ENCODE assay signal across 15 cellular contexts in genomic region chr20:21705466-21706344, GRCh38. TPM values are rescaled to one million over a fixed set of nuclear protein-coding genes. Genes with fewer than 3 reads are reported as not detected.
DNase-seq lines count a peak whose midpoint lies in the region; ATAC-seq and TF ChIP-seq lines count a peak whose summit lies in the region.
"Had no signal": no experiment of that assay in that cellular context is flagged by ENCODE, and none has a peak within 500 bp of the region (broad histone marks: within the 10 kb centered on the region; RNA-seq: fewer than 3 reads in every experiment).

TSS of gene PAX1 (plus strand) at chr20:21705664. CDS start at chr20:21705713, 49 bp downstream.

- H3K27me3 ChIP-seq in GM23338 (ENCODE audit: insufficient read depth) (peaks cover 100% of the 10 kb centered on the region), body of pancreas (peaks cover 0 to 43% of the 10 kb centered on the region in 2 donors)

- H3K4me3 ChIP-seq in GM23338 (peak within 1 kb of the TSS; percentile 46), body of pancreas (no peak within 1 kb of the TSS)
- H3K4me3 ChIP-seq: gastroesophageal sphincter had no signal

- H3K36me3 ChIP-seq in GM23338 (ENCODE audit: insufficient read depth), result no peaks in the 10 kb centered on the region
- H3K36me3 ChIP-seq in body of pancreas (replicated peaks in 1 of 2; ENCODE audit: insufficient read depth in 1 of 2, low read depth in 2 of 2), result no peaks in the 10 kb centered on the region
- H3K36me3 ChIP-seq: gastroesophageal sphincter had no signal

- no peaks in the 10 kb centered on the region for H3K9me3 ChIP-seq in body of pancreas
- H3K9me3 ChIP-seq: gastroesophageal sphincter had no signal

- intact Hi-C loops in body of pancreas (cut with DNase I), result no loop called here
- intact Hi-C loops in activated naive CD4-positive, alpha-beta T cell treated with anti-CD3 and anti-CD28 coated beads for 36 hours (cut with micrococcal nuclease), result loop anchor here (10.0 kb wide), 1 partner anchor 311 kb away; the partner anchor contains the start of gene NKX2-4

- peaks cover 54% of the 10 kb centered on the region for H3K4me1 Mint-ChIP-seq in GM23338
- peaks cover 12% of the 10 kb centered on the region for H3K4me1 Mint-ChIP-seq in activated naive CD4-positive, alpha-beta T cell treated with anti-CD3 and anti-CD28 coated beads for 36 hours (ENCODE audit: low read depth)

- H3K4me2 ChIP-seq in GM23338, result peak within 1 kb of the TSS; percentile 74

- peaks cover 5% of the 10 kb centered on the region; the same call in 1 of the 3 replicates for H3K36me3 Mint-ChIP-seq in GM23338 (ENCODE audit: low read depth)
- H3K36me3 Mint-ChIP-seq in activated naive CD4-positive, alpha-beta T cell treated with anti-CD3 and anti-CD28 coated beads for 36 hours (ENCODE audit: low read depth), result peaks cover 2% of the 10 kb centered on the region

- H3F3A ChIP-seq in GM23338 (replicated peaks; ENCODE audit: low read depth), result peaks cover 13% of the 10 kb centered on the region; the same call in 1 of the 2 replicates

- H3K4me3 Mint-ChIP-seq in GM23338, result peak within 1 kb of the TSS; percentile 53
- H3K4me3 Mint-ChIP-seq in activated naive CD4-positive, alpha-beta T cell treated with anti-CD3 and anti-CD28 coated beads for 36 hours, result no peak within 1 kb of the TSS

- H3K9me3 Mint-ChIP-seq in GM23338, result no peaks in the 10 kb centered on the region; the same call in 1 of the 3 replicates
- no peaks in the 10 kb centered on the region for H3K9me3 Mint-ChIP-seq in activated naive CD4-positive, alpha-beta T cell treated with anti-CD3 and anti-CD28 coated beads for 36 hours

- H2AFZ ChIP-seq in GM23338, result peak within 1 kb of the TSS; percentile 38; the same call in 1 of the 2 replicates

- no peaks in the 10 kb centered on the region for H3K79me2 ChIP-seq in GM23338 (replicated peaks; ENCODE audit: insufficient read depth)

- no peaks in the 10 kb centered on the region for H3K9me2 ChIP-seq in GM23338 (ENCODE audit: insufficient read depth)

- H3K27ac Mint-ChIP-seq in GM23338, result no peak within 1 kb of the TSS
- no peak within 1 kb of the TSS for H3K27ac Mint-ChIP-seq in activated naive CD4-positive, alpha-beta T cell treated with anti-CD3 and anti-CD28 coated beads for 36 hours

- peak; percentile 73 for TF ChIP-seq CTCF in 22Rv1 (IDR thresholded peaks at IDR 0.05)
- TF ChIP-seq CTCF in GM23338 (conservative IDR thresholded peaks at IDR 0.05; ENCODE audit: low read depth in 2 of 2), result no peak
- TF ChIP-seq CTCF in body of pancreas (IDR thresholded peaks at IDR 0.05), result no peak

- H3K4me1 ChIP-seq in GM23338 (ENCODE audit: insufficient read depth) (peaks cover 25% of the 10 kb centered on the region), body of pancreas (peaks cover 12% of the 10 kb centered on the region)

- CTCF ChIA-PET in activated naive CD4-positive, alpha-beta T cell treated with anti-CD3 and anti-CD28 coated beads for 36 hours (lab: Charles Lee), result interaction anchor here (0.6 to 1.0 kb wide), 2 partner anchors 61 to 1901 kb away, joined by 3 to 4 read pairs; no protein-coding TSS in a partner anchor

- peak; percentile 10 for ATAC-seq in GM23338
- peak; percentile 35 for ATAC-seq in body of pancreas
- ATAC-seq: gastroesophageal sphincter had no signal

- TF ChIP-seq POLR2A in body of pancreas (IDR thresholded peaks at IDR 0.05), result no peak

- peaks cover 98% of the 10 kb centered on the region for H3K27me3 Mint-ChIP-seq in GM23338 (ENCODE audit: insufficient read depth, low read depth, poor library complexity)
- peaks cover 82% of the 10 kb centered on the region for H3K27me3 Mint-ChIP-seq in activated naive CD4-positive, alpha-beta T cell treated with anti-CD3 and anti-CD28 coated beads for 36 hours (ENCODE audit: low read depth)

- peak; percentile 52 for DNase-seq in GM23338 (ENCODE audit: low spot score)
- DNase-seq in body of pancreas, result peak in 1 of 4 donors; percentile 24
- DNase-seq in mesenteric fat pad (ENCODE audit: low spot score), result peak; percentile 72
- no peak for DNase-seq in GDM1 (lab: John Stamatoyannopoulos, UW)
- no peak for DNase-seq in activated naive CD4-positive, alpha-beta T cell treated with anti-CD3 and anti-CD28 coated beads for 36 hours
- DNase-seq in NCI-H1417 (lab: John Stamatoyannopoulos, UW), result no peak
- no peak for DNase-seq in NOMO-1 treated with dmso at 0.1 percent for 144 hours (lab: John Stamatoyannopoulos, UW; ENCODE audit: unreplicated experiment)
- DNase-seq: activated CD4-positive, alpha-beta T cell treated with anti-CD3 and anti-CD28 coated beads for 1 hour; activated gamma-delta T cell treated with Interleukin-2 at 50 U/mL for 16 hours; C1 segment of cervical spinal cord; midbrain; NCI-H2029 treated with DMSO at 0.1 percent for 48 hours; stimulated activated naive CD4-positive, alpha-beta T cell had no signal

- H3K27ac ChIP-seq in 22Rv1 (no peak within 1 kb of the TSS), GM23338 (ENCODE audit: low read depth) (no peak within 1 kb of the TSS), body of pancreas (no peak within 1 kb of the TSS)
- H3K27ac ChIP-seq: gastroesophageal sphincter had no signal

- WGBS in body of pancreas, 2 donors, result 1 to 2% methylated on average over 29 to 56 of the region's 80 CpGs

- H4K20me1 ChIP-seq in GM23338 (replicated peaks; ENCODE audit: insufficient read depth), result peaks cover 18% of the 10 kb centered on the region

TF ChIP-seq in GM23338, 12 proteins besides CTCF, POLR2A, EP300 and RAD21:
- peak; percentile 49 for TF ChIP-seq EZH2phosphoT487 (IDR thresholded peaks at IDR 0.05; ENCODE audit: unreplicated experiment)
- peak; percentile 98 for TF ChIP-seq EZH2 (IDR thresholded peaks at IDR 0.05; ENCODE audit: low read depth, unreplicated experiment)
- no peak for TF ChIP-seq STAT1 (IDR thresholded peaks at IDR 0.05; ENCODE audit: unreplicated experiment)
- TF ChIP-seq JUNB (IDR thresholded peaks at IDR 0.05; ENCODE audit: unreplicated experiment), result no peak
- TF ChIP-seq NANOG (IDR thresholded peaks at IDR 0.05; ENCODE audit: borderline replicate concordance), result no peak
TF ChIP-seq in GM23338: peak in this region for 2.

RNA-seq across cellular contexts. Expression of gene PAX1, which starts in this region (rescaled TPM):
- 0.14 TPM in 1 of 2 replicates, not detected in the other for total RNA-seq in GM23338 (2014; rRNA removed; shearing (Covaris generic))
- polyA plus RNA-seq in GM23338 (2016; fragmentation: Nextera tagmentation; extraction: Ambion mirVana), result not detected in 2 replicates
- total RNA-seq in body of pancreas (not detected), mesenteric fat pad (not detected)
- total RNA-seq in activated naive CD4-positive, alpha-beta T cell treated with anti-CD3 and anti-CD28 coated beads for 36 hours, result not detected
- total RNA-seq: gastroesophageal sphincter had no signal

Comparison
In these comparisons a context has a peak if more than half of its experiments do, and no peak if none do; other contexts are left out.
1. Peak in DNase-seq, ATAC-seq, H3K4me3 ChIP-seq and H3K4me2 ChIP-seq in GM23338; RNA of the gene not detected or under 1 TPM.
2. Peak in ATAC-seq in body of pancreas; RNA of the gene not detected or under 1 TPM.
3. Peak in DNase-seq in mesenteric fat pad; RNA of the gene not detected or under 1 TPM.